In genomic region chr12:115245005-115245404, GRCh38 we compare ENCODE assay signal across 28 cellular contexts.
"Had no signal": no experiment of that assay in that cellular context is flagged by ENCODE, and none has a peak within 500 bp of the region (broad histone marks: within the 10 kb centered on the region; RNA-seq: fewer than 3 reads in every experiment).

No MANE protein-coding gene starts in this region.

- H3K27ac ChIP-seq: neural progenitor cell, neutrophil, ovary, parathyroid adenoma, psoas muscle, right lobe of liver, sigmoid colon, stomach, thoracic aorta, thyroid gland, tibial nerve, upper lobe of left lung, vagina had no signal

- H3K4me3 ChIP-seq: neural progenitor cell, ovary, psoas muscle, right lobe of liver, sigmoid colon, stomach, thoracic aorta, thyroid gland, tibial nerve, upper lobe of left lung, vagina had no signal

- DNase-seq: naive B cell; naive thymus-derived CD8-positive, alpha-beta T cell; nucleus accumbens; ovary; posterior cingulate gyrus; psoas muscle; right cardiac atrium; right lobe of liver; sigmoid colon; small intestine; stimulated activated CD4-positive, alpha-beta T cell treated with anti-CD3 and anti-CD28 coated beads, Interleukin-15, amount 100 ng/mL, for 24 hours; stimulated activated CD4-positive, alpha-beta T cell treated with anti-CD3 and anti-CD28 coated beads, Interleukin-2, amount 100 ng/mL, for 24 hours; stimulated activated CD4-positive, alpha-beta T cell treated with anti-CD3 and anti-CD28 coated beads, Interleukin-2, amount 100 ng/mL, for 48 hours; stimulated activated CD4-positive, alpha-beta T cell treated with anti-CD3 and anti-CD28 coated beads, Interleukin-4, amount 100 ng/mL, for 24 hours; stimulated activated naive B cell treated with anti-CD40 and anti-IgM and Interleukin-4, amounts not matched to agents 10 μg/mL and 1 μg/mL and 100 μg/mL, for 72 hours; stimulated activated naive CD4-positive, alpha-beta T cell treated with Interleukin-2 at 50 U/mL for 16 hours; stomach; thyroid gland; trophoblast cell; upper lobe of left lung had no signal

- H3K4me1 ChIP-seq: neural progenitor cell, parathyroid adenoma, psoas muscle, right lobe of liver, sigmoid colon, stomach, thyroid gland, tibial nerve, upper lobe of left lung, vagina had no signal

- H3K27me3 ChIP-seq: neural progenitor cell, neutrophil, ovary, right lobe of liver, sigmoid colon, stomach, thyroid gland, tibial nerve, upper lobe of left lung, vagina had no signal

- H3K36me3 ChIP-seq: neural progenitor cell, neutrophil, ovary, right lobe of liver, sigmoid colon, stomach, thoracic aorta, thyroid gland, tibial nerve, upper lobe of left lung, vagina had no signal

- H3K9me3 ChIP-seq: neutrophil, ovary, psoas muscle, right lobe of liver, sigmoid colon, stomach, thoracic aorta, thyroid gland, tibial nerve, upper lobe of left lung, vagina had no signal

- ATAC-seq: naive thymus-derived CD8-positive, alpha-beta T cell; natural killer cell treated with Interleukin-12 subunit alpha and Interleukin-12 subunit beta and Interleukin-15 and Interleukin-18, amount 100 ng/mL, for 72 hours; psoas muscle; right cardiac atrium; right lobe of liver; stimulated activated effector memory CD8-positive, alpha-beta T cell treated with anti-CD3 and anti-CD28 coated beads, Interleukin-12 subunit alpha, Interleukin-12 subunit beta, amount 100 ng/mL, for 72 hours; stimulated activated naive B cell treated with anti-CD40 and anti-IgM and Interleukin-4, amounts not matched to agents 10 μg/mL and 1 μg/mL and 100 μg/mL, for 72 hours had no signal
